ENCODE assay signal across 15 cellular contexts in the genomic region with DNA sequence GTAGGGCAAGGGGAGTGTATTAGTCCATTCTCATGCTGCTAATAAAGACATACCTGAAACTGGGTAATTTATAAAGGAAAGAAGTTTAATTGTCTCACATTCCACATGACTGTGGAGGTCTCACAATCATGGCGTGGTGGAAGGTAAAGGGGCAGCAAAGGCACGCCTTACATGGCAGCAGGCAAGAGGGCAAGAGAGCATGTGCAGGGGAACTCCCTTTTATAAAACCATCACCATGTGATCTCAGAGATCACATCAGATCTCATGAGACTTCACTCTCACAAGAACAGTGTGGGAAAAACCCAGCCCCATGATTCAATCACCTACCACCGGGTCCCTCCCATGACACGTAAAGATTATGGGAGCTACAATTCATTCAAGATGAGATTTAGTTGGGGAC. TPM values are rescaled to one million over a fixed set of nuclear protein-coding genes. Genes with fewer than 3 reads are reported as not detected.
DNase-seq lines count a peak whose midpoint lies in the region; ATAC-seq, FAIRE-seq and TF ChIP-seq lines count a peak whose summit lies in the region.
"Had no signal": no experiment of that assay in that cellular context is flagged by ENCODE, and none has a peak within 500 bp of the region (broad histone marks: within the 10 kb centered on the region; RNA-seq: fewer than 3 reads in every experiment).

No MANE protein-coding gene starts in this region.

- H3K36me3 ChIP-seq in astrocyte (ENCODE audit: insufficient read depth, low read length) (no peaks in the 10 kb centered on the region), kidney (ENCODE audit: control insufficient read depth in 1 of 2, insufficient read depth in 2 of 2, low read length in 2 of 2) (no peaks in the 10 kb centered on the region)
- H3K36me3 ChIP-seq in effector memory CD4-positive, alpha-beta T cell (ENCODE audit: control insufficient read depth, insufficient read depth, low read length) = no peaks in the 10 kb centered on the region

- H3K4me3 Mint-ChIP-seq in astrocyte (ENCODE audit: unreplicated experiment) = no peak overlapping the region

- peak; percentile 10 for DNase-seq in astrocyte (ENCODE audit: low read depth)
- DNase-seq in stimulated activated CD4-positive, alpha-beta T cell treated with anti-CD3 and anti-CD28 coated beads, Interleukin-12 subunit alpha, Interleukin-12 subunit beta, amount 100 ng/mL, for 48 hours (ENCODE audit: low read depth in 2 of 3, low spot score in 1 of 3) = peak in 2 of 3 donors; percentile 27 to 48
- DNase-seq in lower leg skin (ENCODE audit: low spot score in 2 of 2) = no peak
- DNase-seq in effector memory CD4-positive, alpha-beta T cell = no peak
- no peak for DNase-seq in kidney
- no peak for DNase-seq in A172 (ENCODE audit: low spot score)
- DNase-seq: aorta, DMS 273 treated with DMSO at 0.1 percent for 48 hours, KBM-7, NCI-H2107, occipital lobe had no signal

- no peaks in the 10 kb centered on the region for H4K20me1 ChIP-seq in astrocyte (ENCODE audit: insufficient read depth, low read length)

- FAIRE-seq in astrocyte (lab: Jason Lieb, UNC) (no peak), kidney (lab: Jason Lieb, UNC) (no peak)
- FAIRE-seq: RCC 7860, TTC549 had no signal

- no peaks in the 10 kb centered on the region for H3K27me3 ChIP-seq in astrocyte (ENCODE audit: insufficient read depth, low read length)
- H3K27me3 ChIP-seq in effector memory CD4-positive, alpha-beta T cell (replicated peaks; ENCODE audit: control insufficient read depth, insufficient read depth, low read length, poor library complexity, severe bottlenecking) = no peaks in the 10 kb centered on the region

- H3K9me3 ChIP-seq in astrocyte (ENCODE audit: insufficient read depth, low read depth, low read length) (no peaks in the 10 kb centered on the region), kidney (ENCODE audit: control insufficient read depth in 1 of 2, low read length in 2 of 2) (no peaks in the 10 kb centered on the region)
- H3K9me3 ChIP-seq in effector memory CD4-positive, alpha-beta T cell (ENCODE audit: control insufficient read depth, low read length) = no peaks in the 10 kb centered on the region

- TF ChIP-seq CTCF in astrocyte (IDR thresholded peaks at IDR 0.05; ENCODE audit: insufficient read depth, low read depth, low read length) (no peak), lower leg skin (IDR thresholded peaks at IDR 0.05) (no peak), kidney (IDR thresholded peaks at IDR 0.05; ENCODE audit: borderline replicate concordance, extremely low read depth, insufficient read depth) (no peak)

- peaks cover 17% of the 10 kb centered on the region for H3K4me1 ChIP-seq in astrocyte (ENCODE audit: insufficient read depth, low read length)
- no peaks in the 10 kb centered on the region for H3K4me1 ChIP-seq in effector memory CD4-positive, alpha-beta T cell (ENCODE audit: control insufficient read depth, insufficient read depth, low read length, poor library complexity, severe bottlenecking)
- H3K4me1 ChIP-seq in kidney (ENCODE audit: control insufficient read depth in 1 of 2, insufficient read depth in 1 of 2, low read depth in 1 of 2, low read length in 2 of 2) = peaks cover 3% of the 10 kb centered on the region in 2 donors

- no peaks in the 10 kb centered on the region for H3K36me3 Mint-ChIP-seq in astrocyte (ENCODE audit: low read depth, unreplicated experiment)

- peak overlapping the region; percentile 35 for H3K9ac ChIP-seq in astrocyte (ENCODE audit: low read length)
- H3K9ac ChIP-seq in kidney (ENCODE audit: low read length in 2 of 2) = no peak overlapping the region

- H3K27ac ChIP-seq in astrocyte (ENCODE audit: low read depth, low read length) (peak overlapping the region; percentile 80), kidney (ENCODE audit: low read depth in 2 of 2, low read length in 2 of 2) (no peak overlapping the region)
- no peak overlapping the region for H3K27ac ChIP-seq in effector memory CD4-positive, alpha-beta T cell (ENCODE audit: insufficient read depth, low read length, poor library complexity, severe bottlenecking)

- peaks cover 18% of the 10 kb centered on the region for H3K4me1 Mint-ChIP-seq in astrocyte (ENCODE audit: low read depth, unreplicated experiment)

- no peak overlapping the region for H2AFZ ChIP-seq in astrocyte (ENCODE audit: low read depth, low read length)

- TF ChIP-seq POLR2A in lower leg skin (IDR thresholded peaks at IDR 0.05) = no peak

- peak; percentile 36 for ATAC-seq in GM18858 (IDR thresholded peaks at IDR 0.05; ENCODE audit: unreplicated experiment)
- ATAC-seq in HG02759 (IDR thresholded peaks at IDR 0.05; ENCODE audit: unreplicated experiment) = peak; percentile 48

- H3K27ac Mint-ChIP-seq in astrocyte (ENCODE audit: unreplicated experiment) = no peak overlapping the region

- H3K9me3 Mint-ChIP-seq in astrocyte (ENCODE audit: unreplicated experiment) = no peaks in the 10 kb centered on the region

- H3K4me3 ChIP-seq in astrocyte (ENCODE audit: insufficient read depth, low read depth, low read length) = no peak overlapping the region
- no peak overlapping the region for H3K4me3 ChIP-seq in lower leg skin (ENCODE audit: low read depth, poor library complexity, severe bottlenecking)
- H3K4me3 ChIP-seq in effector memory CD4-positive, alpha-beta T cell (ENCODE audit: insufficient read depth, low read depth, low read length, poor library complexity, severe bottlenecking) = no peak overlapping the region
- H3K4me3 ChIP-seq in kidney (ENCODE audit: low read length in 2 of 2) = no peak overlapping the region

- no peaks in the 10 kb centered on the region for H3K27me3 Mint-ChIP-seq in astrocyte (ENCODE audit: low read depth, unreplicated experiment)

- intact Hi-C loops in lower leg skin (cut with DNase I; ENCODE audit: low total_unique reads) = no loop called here
- intact Hi-C loops in kidney (cut with DNase I) = no loop called here

- H3K4me2 ChIP-seq in astrocyte (ENCODE audit: low read length) = peak overlapping the region; percentile 58

- no peaks in the 10 kb centered on the region for H3K79me2 ChIP-seq in astrocyte (ENCODE audit: insufficient read depth, low read length)

- WGBS in lower leg skin, 2 donors = 80 to 85% methylated on average over 4 of the region's 4 CpGs

RNA-seq across cellular contexts. Expression of a gene that starts 41.4 kb away (rescaled TPM):
- total RNA-seq in astrocyte (17.4 and 22.2 TPM in 2 replicates), lower leg skin (10 to 100 TPM; 35.2 to 63.8 (median 59.6) TPM), kidney (50.1 TPM)
- 50.6 TPM for polyA plus RNA-seq in kidney (ENCODE audit: insufficient read depth, low read depth, low replicate concordance)
- total RNA-seq in A172 (2014; rRNA removed; shearing (Covaris generic)) = 77.4 and 87.0 TPM in 2 replicates

Comparison
In these comparisons a context has a peak if more than half of its experiments do, and no peak if none do; other contexts are left out.
1. DNase-seq: peak in astrocyte (single experiment) and stimulated activated CD4-positive, alpha-beta T cell treated with anti-CD3 and anti-CD28 coated beads, Interleukin-12 subunit alpha, Interleukin-12 subunit beta, amount 100 ng/mL, for 48 hours (2 of 3); none in lower leg skin (0 of 2), effector memory CD4-positive, alpha-beta T cell (0 of 3), kidney (single experiment) and A172 (single experiment).